Comparison of ENCODE assay signal across 1 cellular context in the genomic region with DNA sequence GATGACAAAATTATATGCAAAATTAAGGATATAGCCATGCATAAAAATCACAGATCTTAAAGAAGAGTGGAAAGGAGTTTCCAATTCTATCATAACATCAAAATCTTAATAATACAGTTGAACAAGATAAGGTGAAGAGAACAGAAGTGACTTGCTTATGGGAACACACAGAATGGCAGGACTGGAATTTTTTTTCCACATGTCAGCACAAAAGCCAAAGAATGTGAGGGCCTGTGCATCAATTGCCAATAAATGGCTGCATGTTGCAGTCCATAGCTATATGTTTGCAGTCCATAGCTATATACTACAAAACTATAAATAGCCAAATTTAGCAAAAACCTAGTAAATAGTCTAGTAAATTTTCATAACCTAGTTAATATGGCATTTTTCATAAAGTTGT.
TF ChIP-seq lines count a peak whose summit lies in the region.

No MANE protein-coding gene starts in this region.

TF ChIP-seq in HepG2, 621 proteins besides CTCF, POLR2A, EP300 and RAD21 (continued from another document):
- TF ChIP-seq, protein P1, sequence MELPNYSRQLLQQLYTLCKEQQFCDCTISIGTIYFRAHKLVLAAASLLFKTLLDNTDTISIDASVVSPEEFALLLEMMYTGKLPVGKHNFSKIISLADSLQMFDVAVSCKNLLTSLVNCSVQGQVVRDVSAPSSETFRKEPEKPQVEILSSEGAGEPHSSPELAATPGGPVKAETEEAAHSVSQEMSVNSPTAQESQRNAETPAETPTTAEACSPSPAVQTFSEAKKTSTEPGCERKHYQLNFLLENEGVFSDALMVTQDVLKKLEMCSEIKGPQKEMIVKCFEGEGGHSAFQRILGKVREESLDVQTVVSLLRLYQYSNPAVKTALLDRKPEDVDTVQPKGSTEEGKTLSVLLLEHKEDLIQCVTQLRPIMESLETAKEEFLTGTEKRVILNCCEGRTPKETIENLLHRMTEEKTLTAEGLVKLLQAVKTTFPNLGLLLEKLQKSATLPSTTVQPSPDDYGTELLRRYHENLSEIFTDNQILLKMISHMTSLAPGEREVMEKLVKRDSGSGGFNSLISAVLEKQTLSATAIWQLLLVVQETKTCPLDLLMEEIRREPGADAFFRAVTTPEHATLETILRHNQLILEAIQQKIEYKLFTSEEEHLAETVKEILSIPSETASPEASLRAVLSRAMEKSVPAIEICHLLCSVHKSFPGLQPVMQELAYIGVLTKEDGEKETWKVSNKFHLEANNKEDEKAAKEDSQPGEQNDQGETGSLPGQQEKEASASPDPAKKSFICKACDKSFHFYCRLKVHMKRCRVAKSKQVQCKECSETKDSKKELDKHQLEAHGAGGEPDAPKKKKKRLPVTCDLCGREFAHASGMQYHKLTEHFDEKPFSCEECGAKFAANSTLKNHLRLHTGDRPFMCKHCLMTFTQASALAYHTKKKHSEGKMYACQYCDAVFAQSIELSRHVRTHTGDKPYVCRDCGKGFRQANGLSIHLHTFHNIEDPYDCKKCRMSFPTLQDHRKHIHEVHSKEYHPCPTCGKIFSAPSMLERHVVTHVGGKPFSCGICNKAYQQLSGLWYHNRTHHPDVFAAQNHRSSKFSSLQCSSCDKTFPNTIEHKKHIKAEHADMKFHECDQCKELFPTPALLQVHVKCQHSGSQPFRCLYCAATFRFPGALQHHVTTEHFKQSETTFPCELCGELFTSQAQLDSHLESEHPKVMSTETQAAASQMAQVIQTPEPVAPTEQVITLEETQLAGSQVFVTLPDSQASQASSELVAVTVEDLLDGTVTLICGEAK (IDR thresholded peaks at IDR 0.05): no peak
- TF ChIP-seq, protein P1 (CRISPR knock-in tag; IDR thresholded peaks at IDR 0.05): no peak
- TF ChIP-seq ARID5B (CRISPR knock-in tag; IDR thresholded peaks at IDR 0.05) (no peak), TCF7 (IDR thresholded peaks at IDR 0.05; ENCODE audit: low read depth) (no peak), ZNF335 (CRISPR knock-in tag; IDR thresholded peaks at IDR 0.05) (no peak), ZNF792 (CRISPR knock-in tag; IDR thresholded peaks at IDR 0.05) (no peak), MAFK (conservative IDR thresholded peaks at IDR 0.05 in 1 of 2, IDR thresholded peaks at IDR 0.05 in 1 of 2; ENCODE audit: low read length in 2 of 2) (peak; percentile 51 to 76; a peak in 3 of 4 replicates)
